In genomic region chr17:76370261-76370993, GRCh38 we compare ENCODE assay signal across 1 cellular context.
TF ChIP-seq lines count a peak whose summit lies in the region.

No MANE protein-coding gene starts in this region.

TF ChIP-seq in K562, 482 proteins besides CTCF, POLR2A, EP300 and RAD21:
- 0 out of 2 replicates have a peak, but pooled peaks have one; percentile 24 for TF ChIP-seq ATF7 (IDR thresholded peaks at IDR 0.05)
- no peak for TF ChIP-seq ZNF408 (CRISPR knock-in tag; IDR thresholded peaks at IDR 0.05; ENCODE audit: low read depth)
- peak; percentile 51; the same call in 1 of the 2 replicates for TF ChIP-seq DMBX1 (CRISPR knock-in tag; IDR thresholded peaks at IDR 0.05; ENCODE audit: borderline replicate concordance)
- 0 out of 2 replicates have a peak, but pooled peaks have one; percentile 9 for TF ChIP-seq ZBTB2 (IDR thresholded peaks at IDR 0.05)
- 0 out of 2 replicates have a peak, but pooled peaks have one; percentile 28 for TF ChIP-seq SMARCA4 (IDR thresholded peaks at IDR 0.05)
- TF ChIP-seq, protein P1, sequence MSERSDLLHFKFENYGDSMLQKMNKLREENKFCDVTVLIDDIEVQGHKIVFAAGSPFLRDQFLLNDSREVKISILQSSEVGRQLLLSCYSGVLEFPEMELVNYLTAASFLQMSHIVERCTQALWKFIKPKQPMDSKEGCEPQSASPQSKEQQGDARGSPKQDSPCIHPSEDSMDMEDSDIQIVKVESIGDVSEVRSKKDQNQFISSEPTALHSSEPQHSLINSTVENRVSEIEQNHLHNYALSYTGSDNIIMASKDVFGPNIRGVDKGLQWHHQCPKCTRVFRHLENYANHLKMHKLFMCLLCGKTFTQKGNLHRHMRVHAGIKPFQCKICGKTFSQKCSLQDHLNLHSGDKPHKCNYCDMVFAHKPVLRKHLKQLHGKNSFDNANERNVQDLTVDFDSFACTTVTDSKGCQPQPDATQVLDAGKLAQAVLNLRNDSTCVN (CRISPR knock-in tag; IDR thresholded peaks at IDR 0.05), result 0 out of 2 replicates have a peak, but pooled peaks have one; percentile 71
- TF ChIP-seq DNMT1 (IDR thresholded peaks at IDR 0.05), result no peak
- no peak for TF ChIP-seq TRIM25 (IDR thresholded peaks at IDR 0.05; ENCODE audit: borderline replicate concordance)
- TF ChIP-seq XRCC4 (IDR thresholded peaks at IDR 0.05; ENCODE audit: extremely low read depth, insufficient read depth, insufficient read length), result no peak
- TF ChIP-seq, protein P2, sequence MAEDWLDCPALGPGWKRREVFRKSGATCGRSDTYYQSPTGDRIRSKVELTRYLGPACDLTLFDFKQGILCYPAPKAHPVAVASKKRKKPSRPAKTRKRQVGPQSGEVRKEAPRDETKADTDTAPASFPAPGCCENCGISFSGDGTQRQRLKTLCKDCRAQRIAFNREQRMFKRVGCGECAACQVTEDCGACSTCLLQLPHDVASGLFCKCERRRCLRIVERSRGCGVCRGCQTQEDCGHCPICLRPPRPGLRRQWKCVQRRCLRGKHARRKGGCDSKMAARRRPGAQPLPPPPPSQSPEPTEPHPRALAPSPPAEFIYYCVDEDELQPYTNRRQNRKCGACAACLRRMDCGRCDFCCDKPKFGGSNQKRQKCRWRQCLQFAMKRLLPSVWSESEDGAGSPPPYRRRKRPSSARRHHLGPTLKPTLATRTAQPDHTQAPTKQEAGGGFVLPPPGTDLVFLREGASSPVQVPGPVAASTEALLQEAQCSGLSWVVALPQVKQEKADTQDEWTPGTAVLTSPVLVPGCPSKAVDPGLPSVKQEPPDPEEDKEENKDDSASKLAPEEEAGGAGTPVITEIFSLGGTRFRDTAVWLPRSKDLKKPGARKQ (CRISPR knock-in tag; IDR thresholded peaks at IDR 0.05), result no peak
- TF ChIP-seq CBX2 (IDR thresholded peaks at IDR 0.05; ENCODE audit: insufficient read depth, low read length, poor library complexity, severe bottlenecking), result no peak
- no peak for TF ChIP-seq BRCA1 (IDR thresholded peaks at IDR 0.05)
- no peak for TF ChIP-seq BRCA1 (CRISPR knock-in tag; IDR thresholded peaks at IDR 0.05)
- no peak for TF ChIP-seq ZNF134 (CRISPR knock-in tag; conservative IDR thresholded peaks at IDR 0.05)
- TF ChIP-seq, protein P3, sequence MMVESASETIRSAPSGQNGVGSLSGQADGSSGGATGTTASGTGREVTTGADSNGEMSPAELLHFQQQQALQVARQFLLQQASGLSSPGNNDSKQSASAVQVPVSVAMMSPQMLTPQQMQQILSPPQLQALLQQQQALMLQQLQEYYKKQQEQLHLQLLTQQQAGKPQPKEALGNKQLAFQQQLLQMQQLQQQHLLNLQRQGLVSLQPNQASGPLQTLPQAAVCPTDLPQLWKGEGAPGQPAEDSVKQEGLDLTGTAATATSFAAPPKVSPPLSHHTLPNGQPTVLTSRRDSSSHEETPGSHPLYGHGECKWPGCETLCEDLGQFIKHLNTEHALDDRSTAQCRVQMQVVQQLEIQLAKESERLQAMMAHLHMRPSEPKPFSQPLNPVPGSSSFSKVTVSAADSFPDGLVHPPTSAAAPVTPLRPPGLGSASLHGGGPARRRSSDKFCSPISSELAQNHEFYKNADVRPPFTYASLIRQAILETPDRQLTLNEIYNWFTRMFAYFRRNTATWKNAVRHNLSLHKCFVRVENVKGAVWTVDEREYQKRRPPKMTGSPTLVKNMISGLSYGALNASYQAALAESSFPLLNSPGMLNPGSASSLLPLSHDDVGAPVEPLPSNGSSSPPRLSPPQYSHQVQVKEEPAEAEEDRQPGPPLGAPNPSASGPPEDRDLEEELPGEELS (CRISPR knock-in tag; IDR thresholded peaks at IDR 0.05; ENCODE audit: borderline replicate concordance), result no peak
- peak; percentile 17; the same call in 1 of the 2 replicates for TF ChIP-seq ESRRA (IDR thresholded peaks at IDR 0.05; ENCODE audit: borderline replicate concordance, low read depth)
- no peak for TF ChIP-seq CBFB (CRISPR knock-in tag; IDR thresholded peaks at IDR 0.05)
- no peak for TF ChIP-seq CEBPG (CRISPR knock-in tag; IDR thresholded peaks at IDR 0.05)
- TF ChIP-seq CEBPG (tag; conservative IDR thresholded peaks at IDR 0.05 in 1 of 2, IDR thresholded peaks at IDR 0.05 in 1 of 2), result peak in 1 of 2 experiments; percentile 50; a peak in 1 of 4 replicates
- TF ChIP-seq, protein P4, sequence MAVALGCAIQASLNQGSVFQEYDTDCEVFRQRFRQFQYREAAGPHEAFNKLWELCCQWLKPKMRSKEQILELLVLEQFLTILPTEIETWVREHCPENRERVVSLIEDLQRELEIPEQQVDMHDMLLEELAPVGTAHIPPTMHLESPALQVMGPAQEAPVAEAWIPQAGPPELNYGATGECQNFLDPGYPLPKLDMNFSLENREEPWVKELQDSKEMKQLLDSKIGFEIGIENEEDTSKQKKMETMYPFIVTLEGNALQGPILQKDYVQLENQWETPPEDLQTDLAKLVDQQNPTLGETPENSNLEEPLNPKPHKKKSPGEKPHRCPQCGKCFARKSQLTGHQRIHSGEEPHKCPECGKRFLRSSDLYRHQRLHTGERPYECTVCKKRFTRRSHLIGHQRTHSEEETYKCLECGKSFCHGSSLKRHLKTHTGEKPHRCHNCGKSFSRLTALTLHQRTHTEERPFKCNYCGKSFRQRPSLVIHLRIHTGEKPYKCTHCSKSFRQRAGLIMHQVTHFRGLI (CRISPR knock-in tag; IDR thresholded peaks at IDR 0.05), result no peak
- 0 out of 2 replicates have a peak, but pooled peaks have one; percentile 18 for TF ChIP-seq CBFA2T2 (conservative IDR thresholded peaks at IDR 0.05)
- TF ChIP-seq NEUROD1 (IDR thresholded peaks at IDR 0.05; ENCODE audit: borderline replicate concordance, low read depth, low read length, partially characterized antibody), result no peak
- TF ChIP-seq HDGF (IDR thresholded peaks at IDR 0.05), result peak; percentile 77; the same call in 1 of the 2 replicates
- no peak for TF ChIP-seq ATF1 (CRISPR knock-in tag; IDR thresholded peaks at IDR 0.05)
- peak; percentile 22; the same call in 1 of the 2 replicates for TF ChIP-seq ATF1 (tag; IDR thresholded peaks at IDR 0.05)
- TF ChIP-seq ZBTB33 (CRISPR knock-in tag; IDR thresholded peaks at IDR 0.05), result peak; percentile 96
- no peak for TF ChIP-seq ZNF589 (CRISPR knock-in tag; IDR thresholded peaks at IDR 0.05; ENCODE audit: low read depth)
- TF ChIP-seq SAFB2 (IDR thresholded peaks at IDR 0.05; ENCODE audit: borderline replicate concordance, low read depth, low read length, severe bottlenecking), result no peak
- TF ChIP-seq CEBPB (tag; IDR thresholded peaks at IDR 0.05), result peak; percentile 73
- TF ChIP-seq ZNF384 (IDR thresholded peaks at IDR 0.05; ENCODE audit: low read depth, low read length), result peak; percentile 58; the same call in 1 of the 2 replicates
- TF ChIP-seq, protein P5, sequence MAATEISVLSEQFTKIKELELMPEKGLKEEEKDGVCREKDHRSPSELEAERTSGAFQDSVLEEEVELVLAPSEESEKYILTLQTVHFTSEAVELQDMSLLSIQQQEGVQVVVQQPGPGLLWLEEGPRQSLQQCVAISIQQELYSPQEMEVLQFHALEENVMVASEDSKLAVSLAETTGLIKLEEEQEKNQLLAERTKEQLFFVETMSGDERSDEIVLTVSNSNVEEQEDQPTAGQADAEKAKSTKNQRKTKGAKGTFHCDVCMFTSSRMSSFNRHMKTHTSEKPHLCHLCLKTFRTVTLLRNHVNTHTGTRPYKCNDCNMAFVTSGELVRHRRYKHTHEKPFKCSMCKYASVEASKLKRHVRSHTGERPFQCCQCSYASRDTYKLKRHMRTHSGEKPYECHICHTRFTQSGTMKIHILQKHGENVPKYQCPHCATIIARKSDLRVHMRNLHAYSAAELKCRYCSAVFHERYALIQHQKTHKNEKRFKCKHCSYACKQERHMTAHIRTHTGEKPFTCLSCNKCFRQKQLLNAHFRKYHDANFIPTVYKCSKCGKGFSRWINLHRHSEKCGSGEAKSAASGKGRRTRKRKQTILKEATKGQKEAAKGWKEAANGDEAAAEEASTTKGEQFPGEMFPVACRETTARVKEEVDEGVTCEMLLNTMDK (IDR thresholded peaks at IDR 0.05; ENCODE audit: borderline replicate concordance, insufficient read depth, low read depth, low read length, poor library complexity, severe bottlenecking), result peak; percentile 50
- peak; percentile 8; the same call in 1 of the 2 replicates for TF ChIP-seq NCOA1 (IDR thresholded peaks at IDR 0.05; ENCODE audit: low read depth)
- TF ChIP-seq PCBP2 (IDR thresholded peaks at IDR 0.05; ENCODE audit: low read depth, low read length, poor library complexity, severe bottlenecking), result no peak
- 0 out of 2 replicates have a peak, but pooled peaks have one; percentile 52 for TF ChIP-seq DPF2 (IDR thresholded peaks at IDR 0.05)
- no peak for TF ChIP-seq HMG20A (CRISPR knock-in tag; conservative IDR thresholded peaks at IDR 0.05)
- TF ChIP-seq PHF20 (IDR thresholded peaks at IDR 0.05; ENCODE audit: partially characterized antibody), result no peak
- TF ChIP-seq ZNF592 (IDR thresholded peaks at IDR 0.05), result 0 out of 2 replicates have a peak, but pooled peaks have one; percentile 17
- peak; percentile 55; the same call in 1 of the 2 replicates for TF ChIP-seq NBN (IDR thresholded peaks at IDR 0.05; ENCODE audit: low read depth)
- TF ChIP-seq L3MBTL2 (IDR thresholded peaks at IDR 0.05), result peak; percentile 43
- TF ChIP-seq SMAD4 (CRISPR knock-in tag; conservative IDR thresholded peaks at IDR 0.05), result peak; percentile 53
- TF ChIP-seq FOSL1 (tag; conservative IDR thresholded peaks at IDR 0.05), result peak; percentile 45
- TF ChIP-seq TAL1 (IDR thresholded peaks at IDR 0.05), result 0 out of 2 replicates have a peak, but pooled peaks have one; percentile 27
